15 cellular contexts compared by ENCODE assay signal in genomic region chr17:62101090-62101489, GRCh38.
"Had no signal": no experiment of that assay in that cellular context is flagged by ENCODE, and none has a peak within 500 bp of the region (broad histone marks: within the 10 kb centered on the region; RNA-seq: fewer than 3 reads in every experiment).

No MANE protein-coding gene starts in this region.

- H3K36me3 Mint-ChIP-seq: activated naive CD4-positive, alpha-beta T cell treated with anti-CD3 and anti-CD28 coated beads, Interleukin-2, amount 50 U/mL, for 24 hours; naive thymus-derived CD4-positive, alpha-beta T cell; stimulated activated effector memory CD8-positive, alpha-beta T cell treated with anti-CD3 and anti-CD28 coated beads, Interleukin-12 subunit alpha, Interleukin-12 subunit beta, amount 100 ng/mL, for 72 hours had no signal

- DNase-seq: activated CD4-positive, alpha-beta T cell treated with anti-CD3 and anti-CD28 coated beads for 1 hour; activated CD4-positive, alpha-beta T cell treated with anti-CD3 and anti-CD28 coated beads, Interleukin-2, amount 50 U/mL, for 48 hours; adrenal gland; caudate nucleus; hippocampal formation; kidney; left lung; mucosa of descending colon; naive thymus-derived CD4-positive, alpha-beta T cell; pancreas; T1000 had no signal

- H3K27me3 ChIP-seq: adrenal gland, esophagus muscularis mucosa, left lung, pancreas had no signal

- H3K4me3 ChIP-seq: adrenal gland, esophagus muscularis mucosa, left lung, mucosa of descending colon, pancreas had no signal

- H3K9me3 ChIP-seq: adrenal gland, esophagus muscularis mucosa, left lung, mucosa of descending colon, pancreas had no signal

- H3K9me3 Mint-ChIP-seq: activated naive CD4-positive, alpha-beta T cell treated with anti-CD3 and anti-CD28 coated beads, Interleukin-2, amount 50 U/mL, for 24 hours; activated T-helper 2 cell treated with anti-CD3 and anti-CD28 coated beads, Interferon-gamma antibody, Interleukin-2, Interleukin-4, amounts not matched to agents 10 μg/mL and 5 μg/mL and 100 μg/mL, durations not matched to agents 14 hours and 24 hours and 36 hours; naive thymus-derived CD4-positive, alpha-beta T cell; stimulated activated effector memory CD8-positive, alpha-beta T cell treated with anti-CD3 and anti-CD28 coated beads, Interleukin-12 subunit alpha, Interleukin-12 subunit beta, amount 100 ng/mL, for 72 hours had no signal

- H3K4me3 Mint-ChIP-seq: activated naive CD4-positive, alpha-beta T cell treated with anti-CD3 and anti-CD28 coated beads, Interleukin-2, amount 50 U/mL, for 24 hours; naive thymus-derived CD4-positive, alpha-beta T cell; stimulated activated effector memory CD8-positive, alpha-beta T cell treated with anti-CD3 and anti-CD28 coated beads, Interleukin-12 subunit alpha, Interleukin-12 subunit beta, amount 100 ng/mL, for 72 hours had no signal

- H3K27ac ChIP-seq: adrenal gland, esophagus muscularis mucosa, left lung, pancreas had no signal

- H3K36me3 ChIP-seq: adrenal gland, esophagus muscularis mucosa, left lung, pancreas had no signal

- H3K4me1 ChIP-seq: adrenal gland, esophagus muscularis mucosa, left lung, pancreas had no signal

- ATAC-seq: left lung; naive thymus-derived CD4-positive, alpha-beta T cell; stimulated activated effector memory CD8-positive, alpha-beta T cell treated with anti-CD3 and anti-CD28 coated beads, Interleukin-12 subunit alpha, Interleukin-12 subunit beta, amount 100 ng/mL, for 72 hours had no signal

- H3K27ac Mint-ChIP-seq: activated naive CD4-positive, alpha-beta T cell treated with anti-CD3 and anti-CD28 coated beads, Interleukin-2, amount 50 U/mL, for 24 hours; activated T-helper 2 cell treated with anti-CD3 and anti-CD28 coated beads, Interferon-gamma antibody, Interleukin-2, Interleukin-4, amounts not matched to agents 10 μg/mL and 5 μg/mL and 100 μg/mL, durations not matched to agents 14 hours and 24 hours and 36 hours; naive thymus-derived CD4-positive, alpha-beta T cell; stimulated activated effector memory CD8-positive, alpha-beta T cell treated with anti-CD3 and anti-CD28 coated beads, Interleukin-12 subunit alpha, Interleukin-12 subunit beta, amount 100 ng/mL, for 72 hours had no signal
